Comparison of ENCODE assay signal across 7 cellular contexts in genomic region chr7:8131694-8132605, GRCh38.
DNase-seq lines count a peak whose midpoint lies in the region; ATAC-seq and TF ChIP-seq lines count a peak whose summit lies in the region.

No MANE protein-coding gene starts in this region.

- 75 to 78% methylated on average over 5 of the region's 5 CpGs for WGBS in lower leg skin, 2 donors

- H3K4me1 ChIP-seq in tibial artery, result no peaks in the 10 kb centered on the region

- intact Hi-C loops in lower leg skin (cut with DNase I; ENCODE audit: low total_unique reads), result no loop called here
- intact Hi-C loops in tibial artery (cut with DNase I; ENCODE audit: low total_unique reads), result no loop called here

- ATAC-seq in GM19043 (IDR thresholded peaks at IDR 0.05; ENCODE audit: low read depth, unreplicated experiment) (peak; percentile 50), HG02759 (IDR thresholded peaks at IDR 0.05; ENCODE audit: unreplicated experiment) (peak; percentile 37)

- peak overlapping the region; percentile 92 for H3K27ac Mint-ChIP-seq in T-helper 1 cell treated with Interleukin-12 subunit alpha and Interleukin-12 subunit beta and Interleukin-4 antibody, amounts not matched to agents 30 μg/mL and 1 μg/mL, for 36 hours
- H3K27ac Mint-ChIP-seq in nephron progenitor cell, result peak overlapping the region; percentile 4

- no peak for TF ChIP-seq CTCF in nephron progenitor cell (IDR thresholded peaks at IDR 0.05)
- no peak for TF ChIP-seq CTCF in lower leg skin (IDR thresholded peaks at IDR 0.05)
- TF ChIP-seq CTCF in tibial artery (IDR thresholded peaks at IDR 0.05), result no peak

- H3K9me3 ChIP-seq in tibial artery, result no peaks in the 10 kb centered on the region

- no peaks in the 10 kb centered on the region for H3K27me3 Mint-ChIP-seq in T-helper 1 cell treated with Interleukin-12 subunit alpha and Interleukin-12 subunit beta and Interleukin-4 antibody, amounts not matched to agents 30 μg/mL and 1 μg/mL, for 36 hours (ENCODE audit: low read depth)
- peaks cover 8% of the 10 kb centered on the region for H3K27me3 Mint-ChIP-seq in nephron progenitor cell (ENCODE audit: low read depth, poor library complexity)

- no peaks in the 10 kb centered on the region for H3K9me3 Mint-ChIP-seq in T-helper 1 cell treated with Interleukin-12 subunit alpha and Interleukin-12 subunit beta and Interleukin-4 antibody, amounts not matched to agents 30 μg/mL and 1 μg/mL, for 36 hours
- H3K9me3 Mint-ChIP-seq in nephron progenitor cell, result no peaks in the 10 kb centered on the region

- H3K4me1 Mint-ChIP-seq in T-helper 1 cell treated with Interleukin-12 subunit alpha and Interleukin-12 subunit beta and Interleukin-4 antibody, amounts not matched to agents 30 μg/mL and 1 μg/mL, for 36 hours (ENCODE audit: low read depth), result peaks cover 66% of the 10 kb centered on the region
- peaks cover 30% of the 10 kb centered on the region for H3K4me1 Mint-ChIP-seq in nephron progenitor cell

- peaks cover 0 to 4% (median 0%) of the 10 kb centered on the region in 3 donors for H3K36me3 ChIP-seq in tibial artery

- TF ChIP-seq POLR2A in lower leg skin (IDR thresholded peaks at IDR 0.05), result no peak

- DNase-seq in nephron progenitor cell (no peak), NCI-H1105 (lab: John Stamatoyannopoulos, UW) (no peak), lower leg skin (ENCODE audit: low spot score in 2 of 2) (no peak), tibial artery (no peak)

- no peaks in the 10 kb centered on the region for H3K27me3 ChIP-seq in tibial artery

- H3K36me3 Mint-ChIP-seq in T-helper 1 cell treated with Interleukin-12 subunit alpha and Interleukin-12 subunit beta and Interleukin-4 antibody, amounts not matched to agents 30 μg/mL and 1 μg/mL, for 36 hours (ENCODE audit: low read depth), result peaks cover 6% of the 10 kb centered on the region
- no peaks in the 10 kb centered on the region for H3K36me3 Mint-ChIP-seq in nephron progenitor cell (ENCODE audit: low read depth)

- no peak overlapping the region for H3K4me3 ChIP-seq in lower leg skin (ENCODE audit: low read depth, poor library complexity, severe bottlenecking)
- no peak overlapping the region for H3K4me3 ChIP-seq in tibial artery

- no peak overlapping the region for H3K27ac ChIP-seq in tibial artery

- peak overlapping the region; percentile 70 for H3K4me3 Mint-ChIP-seq in T-helper 1 cell treated with Interleukin-12 subunit alpha and Interleukin-12 subunit beta and Interleukin-4 antibody, amounts not matched to agents 30 μg/mL and 1 μg/mL, for 36 hours
- H3K4me3 Mint-ChIP-seq in nephron progenitor cell, result no peak overlapping the region
